In the genomic region with DNA sequence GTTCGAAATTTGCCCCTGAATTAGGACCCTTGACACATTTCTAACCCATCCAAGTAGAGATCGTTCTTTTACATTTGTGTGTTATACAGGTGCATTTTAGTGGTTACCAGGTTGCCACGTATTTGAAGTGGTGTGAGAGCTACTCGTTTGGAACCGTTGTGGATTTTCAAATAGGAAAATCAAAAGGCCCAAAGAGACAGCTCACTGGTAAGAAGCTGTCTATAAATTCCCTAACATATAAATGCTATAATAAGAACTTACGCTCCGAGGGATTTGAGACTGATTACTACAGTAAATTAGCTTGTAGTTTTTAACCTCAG, we compare ENCODE assay signal across 8 cellular contexts. TPM values are rescaled to one million over a fixed set of nuclear protein-coding genes. Genes with fewer than 3 reads are reported as not detected.
A peak's percentile ranks its signal among the peaks of the same experiment; 100 is the strongest.
DNase-seq lines count a peak whose midpoint lies in the region; ATAC-seq and TF ChIP-seq lines count a peak whose summit lies in the region.

No MANE protein-coding gene starts in this region.

- peaks cover 5% of the 10 kb centered on the region for H3F3A ChIP-seq in smooth muscle cell (ENCODE audit: low read depth)

- H3K27me3 Mint-ChIP-seq in T-helper 2 cell treated with Interferon-gamma antibody and Interleukin-4, amounts not matched to agents 5 μg/mL and 100 μg/mL, for 36 hours (ENCODE audit: low read depth), result no peaks in the 10 kb centered on the region

- H3K36me3 Mint-ChIP-seq in T-helper 2 cell treated with Interferon-gamma antibody and Interleukin-4, amounts not matched to agents 5 μg/mL and 100 μg/mL, for 36 hours (ENCODE audit: low read depth), result peaks cover 21% of the 10 kb centered on the region

- peaks cover 62% of the 10 kb centered on the region for H3K79me2 ChIP-seq in smooth muscle cell (ENCODE audit: low read depth)

- H4K20me1 ChIP-seq in smooth muscle cell (ENCODE audit: low read depth), result peaks cover 18% of the 10 kb centered on the region

- H3K36me3 ChIP-seq in left ventricle myocardium inferior (peaks cover 11% of the 10 kb centered on the region), smooth muscle cell (ENCODE audit: low read depth) (no peaks in the 10 kb centered on the region)

- TF ChIP-seq CTCF in left ventricle myocardium inferior (IDR thresholded peaks at IDR 0.05; ENCODE audit: borderline replicate concordance) (no peak), smooth muscle cell (IDR thresholded peaks at IDR 0.05; ENCODE audit: borderline replicate concordance, insufficient read depth, poor library complexity, severe bottlenecking) (no peak)

- WGBS in smooth muscle cell (ENCODE audit: low lambda C conversion rate), result 17% methylated on average over 7 of the region's 7 CpGs

- H3K4me1 ChIP-seq in left ventricle myocardium inferior (peaks cover 51% of the 10 kb centered on the region), smooth muscle cell (ENCODE audit: low read depth) (peaks cover 26% of the 10 kb centered on the region)

- H3K4me3 ChIP-seq in left ventricle myocardium inferior (peak overlapping the region; percentile 96), smooth muscle cell (peak overlapping the region; percentile 84)

- intact Hi-C loops in left ventricle myocardium inferior (cut with micrococcal nuclease), result loop anchor here (5.0 to 10.0 kb wide), 2 partner anchors 70 to 158 kb away; no protein-coding TSS in a partner anchor
- intact Hi-C loops in Right ventricle myocardium inferior (cut with DNase I), result loop anchor here (5.0 kb wide), 3 partner anchors 68 to 227 kb away; a partner anchor contains a TSS

- peak overlapping the region; percentile 60 for H2AFZ ChIP-seq in smooth muscle cell (ENCODE audit: low read depth)

- H3K4me2 ChIP-seq in smooth muscle cell, result peak overlapping the region; percentile 83

- H3K27ac ChIP-seq in left ventricle myocardium inferior (replicated peaks), result peak overlapping the region; percentile 100
- H3K27ac ChIP-seq in smooth muscle cell (ENCODE audit: low read depth), result peak overlapping the region; percentile 91

- H3K9me3 ChIP-seq in left ventricle myocardium inferior (replicated peaks) (no peaks in the 10 kb centered on the region), smooth muscle cell (replicated peaks; ENCODE audit: low read depth) (no peaks in the 10 kb centered on the region)

- peak overlapping the region; percentile 94 for H3K4me3 Mint-ChIP-seq in T-helper 2 cell treated with Interferon-gamma antibody and Interleukin-4, amounts not matched to agents 5 μg/mL and 100 μg/mL, for 36 hours

- H3K27ac Mint-ChIP-seq in T-helper 2 cell treated with Interferon-gamma antibody and Interleukin-4, amounts not matched to agents 5 μg/mL and 100 μg/mL, for 36 hours, result peak overlapping the region; percentile 97

- H3K27me3 ChIP-seq in left ventricle myocardium inferior (ENCODE audit: low read depth), result no peaks in the 10 kb centered on the region
- no peaks in the 10 kb centered on the region for H3K27me3 ChIP-seq in smooth muscle cell (ENCODE audit: low read depth)

- peak overlapping the region; percentile 93 for H3K9ac ChIP-seq in smooth muscle cell (ENCODE audit: low read depth)

- ATAC-seq in Right ventricle myocardium inferior (no peak), GM19035 (IDR thresholded peaks at IDR 0.05; ENCODE audit: unreplicated experiment) (no peak), HG03196 (IDR thresholded peaks at IDR 0.05; ENCODE audit: unreplicated experiment) (no peak)

- DNase-seq in left ventricle myocardium inferior (no peak), Right ventricle myocardium inferior (ENCODE audit: missing footprints) (no peak), glomerular visceral epithelial cell (ENCODE audit: extremely low spot score) (peak; percentile 27), smooth muscle cell (lab: John Stamatoyannopoulos, UW; ENCODE audit: unreplicated experiment) (no peak), germinal center (ENCODE audit: low spot score) (no peak)
- DNase-seq in T-helper 2 cell treated with Interferon-gamma antibody and Interleukin-4, amounts not matched to agents 5 μg/mL and 100 μg/mL, for 36 hours (ENCODE audit: low spot score), result peak; percentile 9

- H3K4me1 Mint-ChIP-seq in T-helper 2 cell treated with Interferon-gamma antibody and Interleukin-4, amounts not matched to agents 5 μg/mL and 100 μg/mL, for 36 hours (ENCODE audit: low read depth), result peaks cover 44% of the 10 kb centered on the region

- peaks cover 9% of the 10 kb centered on the region for H3K9me3 Mint-ChIP-seq in T-helper 2 cell treated with Interferon-gamma antibody and Interleukin-4, amounts not matched to agents 5 μg/mL and 100 μg/mL, for 36 hours

RNA-seq across cellular contexts. Expression of gene REV3L, which starts 1.6 kb away (rescaled TPM):
- total RNA-seq in left ventricle myocardium inferior (12.5 TPM), Right ventricle myocardium inferior (16.7 TPM), smooth muscle cell (19.2 and 19.8 TPM in 2 replicates)
- 6.9 and 9.8 TPM in 2 replicates for polyA plus RNA-seq in smooth muscle cell

Comparison
In these comparisons a context has a peak if more than half of its experiments do, and no peak if none do; other contexts are left out.
1. DNase-seq: peak in T-helper 2 cell treated with Interferon-gamma antibody and Interleukin-4, amounts not matched to agents 5 μg/mL and 100 μg/mL, for 36 hours (single experiment) and glomerular visceral epithelial cell (single experiment); none in left ventricle myocardium inferior (single experiment), Right ventricle myocardium inferior (single experiment), smooth muscle cell (single experiment) and germinal center (single experiment).